Comparison of ENCODE assay signal across 1 cellular context in the genomic region with DNA sequence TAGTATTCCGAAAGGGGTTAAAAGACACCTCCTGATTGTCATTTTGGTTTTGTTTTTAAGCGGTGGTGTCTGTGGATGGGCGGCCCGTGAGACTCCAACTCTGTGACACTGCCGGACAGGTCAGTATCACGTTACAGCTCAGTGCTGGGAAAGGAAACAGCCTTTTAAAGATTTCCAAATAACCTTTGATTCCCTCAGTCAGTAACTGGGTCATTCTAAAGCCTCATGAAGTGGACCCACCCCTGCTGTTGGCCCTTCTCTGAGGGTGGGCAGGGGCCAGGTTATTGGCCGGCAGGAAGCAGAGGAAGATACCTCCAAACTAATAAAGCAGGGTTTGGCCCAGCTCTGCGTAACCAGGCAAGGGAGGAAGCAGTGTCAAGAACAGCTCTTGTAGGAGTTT.
TF ChIP-seq lines count a peak whose summit lies in the region.

No MANE protein-coding gene starts in this region.

TF ChIP-seq in liver, 16 proteins besides CTCF, POLR2A, EP300 and RAD21 (continued from another document):
- TF ChIP-seq, protein P1, sequence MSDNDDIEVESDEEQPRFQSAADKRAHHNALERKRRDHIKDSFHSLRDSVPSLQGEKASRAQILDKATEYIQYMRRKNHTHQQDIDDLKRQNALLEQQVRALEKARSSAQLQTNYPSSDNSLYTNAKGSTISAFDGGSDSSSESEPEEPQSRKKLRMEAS (IDR thresholded peaks at IDR 0.05): no peak
- TF ChIP-seq, protein P2, sequence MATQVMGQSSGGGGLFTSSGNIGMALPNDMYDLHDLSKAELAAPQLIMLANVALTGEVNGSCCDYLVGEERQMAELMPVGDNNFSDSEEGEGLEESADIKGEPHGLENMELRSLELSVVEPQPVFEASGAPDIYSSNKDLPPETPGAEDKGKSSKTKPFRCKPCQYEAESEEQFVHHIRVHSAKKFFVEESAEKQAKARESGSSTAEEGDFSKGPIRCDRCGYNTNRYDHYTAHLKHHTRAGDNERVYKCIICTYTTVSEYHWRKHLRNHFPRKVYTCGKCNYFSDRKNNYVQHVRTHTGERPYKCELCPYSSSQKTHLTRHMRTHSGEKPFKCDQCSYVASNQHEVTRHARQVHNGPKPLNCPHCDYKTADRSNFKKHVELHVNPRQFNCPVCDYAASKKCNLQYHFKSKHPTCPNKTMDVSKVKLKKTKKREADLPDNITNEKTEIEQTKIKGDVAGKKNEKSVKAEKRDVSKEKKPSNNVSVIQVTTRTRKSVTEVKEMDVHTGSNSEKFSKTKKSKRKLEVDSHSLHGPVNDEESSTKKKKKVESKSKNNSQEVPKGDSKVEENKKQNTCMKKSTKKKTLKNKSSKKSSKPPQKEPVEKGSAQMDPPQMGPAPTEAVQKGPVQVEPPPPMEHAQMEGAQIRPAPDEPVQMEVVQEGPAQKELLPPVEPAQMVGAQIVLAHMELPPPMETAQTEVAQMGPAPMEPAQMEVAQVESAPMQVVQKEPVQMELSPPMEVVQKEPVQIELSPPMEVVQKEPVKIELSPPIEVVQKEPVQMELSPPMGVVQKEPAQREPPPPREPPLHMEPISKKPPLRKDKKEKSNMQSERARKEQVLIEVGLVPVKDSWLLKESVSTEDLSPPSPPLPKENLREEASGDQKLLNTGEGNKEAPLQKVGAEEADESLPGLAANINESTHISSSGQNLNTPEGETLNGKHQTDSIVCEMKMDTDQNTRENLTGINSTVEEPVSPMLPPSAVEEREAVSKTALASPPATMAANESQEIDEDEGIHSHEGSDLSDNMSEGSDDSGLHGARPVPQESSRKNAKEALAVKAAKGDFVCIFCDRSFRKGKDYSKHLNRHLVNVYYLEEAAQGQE (IDR thresholded peaks at IDR 0.05): no peak
- no peak for TF ChIP-seq TAF1 (conservative IDR thresholded peaks at IDR 0.05)
- TF ChIP-seq HNF4G (IDR thresholded peaks at IDR 0.05): no peak
- peak; percentile 51 for TF ChIP-seq SP1 (IDR thresholded peaks at IDR 0.05)
